ENCODE assay signal across 9 cellular contexts in genomic region chr19:47190167-47190727, GRCh38. TPM values are rescaled to one million over a fixed set of nuclear protein-coding genes. Genes with fewer than 3 reads are reported as not detected.
A peak's percentile ranks its signal among the peaks of the same experiment; 100 is the strongest.
DNase-seq lines count a peak whose midpoint lies in the region; ATAC-seq, FAIRE-seq and TF ChIP-seq lines count a peak whose summit lies in the region.
"Had no signal": no experiment of that assay in that cellular context is flagged by ENCODE, and none has a peak within 500 bp of the region (broad histone marks: within the 10 kb centered on the region; RNA-seq: fewer than 3 reads in every experiment).

No MANE protein-coding gene starts in this region.

- peaks cover 68 to 74% (median 69%) of the 10 kb centered on the region in 3 donors for H3K4me1 Mint-ChIP-seq in T-cell
- H3K4me1 Mint-ChIP-seq in astrocyte (ENCODE audit: low read depth, unreplicated experiment) = peaks cover 25% of the 10 kb centered on the region

- FAIRE-seq in astrocyte (lab: Jason Lieb, UNC) = peak; percentile 34

- H3K4me1 ChIP-seq in astrocyte (ENCODE audit: insufficient read depth, low read length) = peaks cover 28% of the 10 kb centered on the region

- peak; percentile 45 to 62 (median 52) for ATAC-seq in T-cell (replicated peaks in 1 of 4)
- ATAC-seq in GM18861 (IDR thresholded peaks at IDR 0.05; ENCODE audit: unreplicated experiment) = no peak
- no peak for ATAC-seq in GM21723 (IDR thresholded peaks at IDR 0.05; ENCODE audit: unreplicated experiment)

- POLR2A ChIA-PET in T-cell (lab: Charles Lee) = interaction anchor here in 1 of 2 donors (0.6 kb wide), 1 partner anchor 40 kb away, joined by 4 read pairs; no protein-coding TSS in a partner anchor

- H3K27me3 ChIP-seq in astrocyte (ENCODE audit: insufficient read depth, low read length) = no peaks in the 10 kb centered on the region
- H3K27me3 ChIP-seq: neutrophil had no signal

- H3K9me3 ChIP-seq in astrocyte (ENCODE audit: insufficient read depth, low read depth, low read length) = no peaks in the 10 kb centered on the region
- H3K9me3 ChIP-seq: neutrophil had no signal

- no peak for TF ChIP-seq CTCF in astrocyte (IDR thresholded peaks at IDR 0.05; ENCODE audit: insufficient read depth, low read depth, low read length)

- peaks cover 54% of the 10 kb centered on the region for H4K20me1 ChIP-seq in astrocyte (ENCODE audit: insufficient read depth, low read length)

- H3K4me3 Mint-ChIP-seq in T-cell (peak overlapping the region; percentile 25 to 73 (median 64)), astrocyte (ENCODE audit: unreplicated experiment) (no peak overlapping the region)

- no peak overlapping the region for H2AFZ ChIP-seq in astrocyte (ENCODE audit: low read depth, low read length)

- peak overlapping the region; percentile 97 to 98 for H3K27ac Mint-ChIP-seq in T-cell
- peak overlapping the region; percentile 49 for H3K27ac Mint-ChIP-seq in astrocyte (ENCODE audit: unreplicated experiment)

- peak overlapping the region; percentile 19 for H3K4me3 ChIP-seq in astrocyte (ENCODE audit: insufficient read depth, low read depth, low read length)

- H3K9me3 Mint-ChIP-seq in T-cell (no peaks in the 10 kb centered on the region), astrocyte (ENCODE audit: unreplicated experiment) (no peaks in the 10 kb centered on the region)

- peak; percentile 82 for DNase-seq in DMS53 (lab: John Stamatoyannopoulos, UW)
- DNase-seq in T-cell = peak; percentile 22 to 77 (median 56)
- DNase-seq in astrocyte (ENCODE audit: low read depth) = peak; percentile 84
- peak; percentile 90 for DNase-seq in islet precursor cell
- DNase-seq in stimulated activated CD4-positive, alpha-beta T cell treated with anti-CD3 and anti-CD28 coated beads, Interleukin-12 subunit alpha, Interleukin-12 subunit beta, amount 100 ng/mL, for 24 hours (ENCODE audit: low read depth in 2 of 2) = peak; percentile 41 to 43
- no peak for DNase-seq in UCSD-AML1 (lab: John Stamatoyannopoulos, UW; ENCODE audit: unreplicated experiment)

- CTCF ChIA-PET in T-cell (lab: Charles Lee) = interaction anchor here in 1 of 2 donors (1.0 to 1.2 kb wide), 2 partner anchors 20 to 33 kb away, joined by 3 to 4 read pairs; no protein-coding TSS in a partner anchor

- H3K9ac ChIP-seq in astrocyte (ENCODE audit: low read length) = peak overlapping the region; percentile 48

- peaks cover 49% of the 10 kb centered on the region for H3K79me2 ChIP-seq in astrocyte (ENCODE audit: insufficient read depth, low read length)

- H3K27me3 Mint-ChIP-seq in T-cell = no peaks in the 10 kb centered on the region
- no peaks in the 10 kb centered on the region for H3K27me3 Mint-ChIP-seq in astrocyte (ENCODE audit: low read depth, unreplicated experiment)

- H3K36me3 Mint-ChIP-seq in T-cell (peaks cover 14% of the 10 kb centered on the region), astrocyte (ENCODE audit: low read depth, unreplicated experiment) (peaks cover 11% of the 10 kb centered on the region)

- H3K27ac ChIP-seq in astrocyte (ENCODE audit: low read depth, low read length) = peak overlapping the region; percentile 52
- H3K27ac ChIP-seq: neutrophil had no signal

- H3K36me3 ChIP-seq in astrocyte (ENCODE audit: insufficient read depth, low read length) = no peaks in the 10 kb centered on the region

- peak overlapping the region; percentile 75 for H3K4me2 ChIP-seq in astrocyte (ENCODE audit: low read length)

RNA-seq across cellular contexts. Expression of gene BBC3, which starts 40.8 kb away (rescaled TPM):
- total RNA-seq in T-cell (10 to 100 TPM; 20.0 to 48.6 (median 39.2) TPM), astrocyte (43.5 and 54.6 TPM in 2 replicates)

RNA-seq across cellular contexts. Expression of gene SAE1, which starts 59.6 kb away (rescaled TPM):
- total RNA-seq in T-cell (10 to 100 TPM; 42.6 to 54.9 (median 44.0) TPM), astrocyte (107 and 133 TPM in 2 replicates)

Comparison
In these comparisons a context has a peak if more than half of its experiments do, and no peak if none do; other contexts are left out.
1. ATAC-seq: peak in T-cell (4 of 4); none in GM18861 (single experiment) and GM21723 (single experiment).